ENCODE assay signal across 8 cellular contexts in the genomic region with DNA sequence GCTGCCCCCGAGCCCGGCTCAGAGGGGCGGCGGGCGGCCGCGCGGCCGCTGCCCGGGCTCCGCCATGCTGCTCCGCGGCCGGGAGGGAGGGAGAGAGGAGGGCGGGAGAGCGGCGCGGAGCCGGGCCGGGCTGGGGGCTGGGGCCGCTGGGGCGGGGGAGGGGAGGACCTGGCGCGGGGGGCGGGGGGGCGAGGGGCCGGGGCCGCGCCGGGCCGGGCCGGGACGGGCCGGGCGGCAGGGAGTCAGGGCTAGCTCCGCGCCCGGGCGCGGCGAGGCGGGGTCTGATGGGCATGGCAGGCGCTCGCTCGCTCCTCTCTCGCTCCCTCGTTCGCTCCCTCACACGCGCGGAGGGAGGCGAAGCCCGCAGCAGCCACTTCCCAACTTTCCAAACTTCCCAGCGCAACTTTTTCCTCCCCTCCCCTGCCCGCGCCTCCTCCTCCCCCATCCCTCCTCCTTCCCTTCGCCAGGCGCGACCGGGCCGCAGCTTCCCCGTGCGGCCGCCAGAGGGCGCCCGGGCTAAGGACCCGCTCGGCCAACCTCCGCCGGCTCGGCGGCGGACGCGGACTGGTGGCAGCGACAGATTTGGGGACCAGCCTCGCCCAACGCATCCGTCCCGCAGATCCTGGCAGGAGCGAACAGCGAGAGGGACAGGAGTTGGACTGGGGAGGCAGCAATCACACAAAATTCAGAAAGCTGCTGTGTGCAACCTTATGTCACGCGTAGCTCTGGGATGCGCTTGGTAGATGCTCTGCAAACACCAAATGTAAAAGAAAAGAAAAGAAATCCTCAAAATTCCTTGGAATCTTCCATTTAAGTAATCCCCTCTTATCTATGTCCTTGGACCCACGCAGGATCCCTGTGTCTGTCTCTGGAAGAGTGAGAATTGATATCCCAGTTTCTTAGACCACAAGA. TPM values are rescaled to one million over a fixed set of nuclear protein-coding genes. Genes with fewer than 3 reads are reported as not detected.
DNase-seq lines count a peak whose midpoint lies in the region; ATAC-seq, FAIRE-seq and TF ChIP-seq lines count a peak whose summit lies in the region.

A gene (minus strand): TSS at position 97 of the 912 bp plus-strand sequence.

- in situ Hi-C loops in SK-MEL-5 (cut with HindIII; ENCODE audit: low pct_unique_long_range_greater_than_20kb, low sequenced_read_pairs) = loop anchor here (10.0 kb wide), 1 partner anchor 67 kb away; no protein-coding TSS in a partner anchor

- no peak for FAIRE-seq in pancreas (lab: Jason Lieb, UNC)

- TF ChIP-seq CTCF in cardiac muscle cell (IDR thresholded peaks at IDR 0.05; ENCODE audit: low read depth, low read length) = peak; percentile 94
- TF ChIP-seq CTCF in pancreas (IDR thresholded peaks at IDR 0.05) = peak; percentile 91 to 97 (median 94)
- peak; percentile 61 to 99 (median 92) for TF ChIP-seq CTCF in thyroid gland (IDR thresholded peaks at IDR 0.05)

- H3K4me3 ChIP-seq in CD4-positive, CD25-positive, alpha-beta regulatory T cell (ENCODE audit: low read depth, low read length) = no peak within 1 kb of the TSS
- H3K4me3 ChIP-seq in cardiac muscle cell (peak within 1 kb of the TSS; percentile 88), pancreas (peak within 1 kb of the TSS; percentile 28 to 57 (median 52)), thyroid gland (replicated peaks in 1 of 3) (peak within 1 kb of the TSS in 1 of 3 donors; percentile 50)

- intact Hi-C loops in pancreas (cut with DNase I) = no loop called here
- intact Hi-C loops in thyroid gland (cut with DNase I) = no loop called here

- peaks cover 0 to 2% (median 0%) of the 10 kb centered on the region in 7 donors for H3K9me3 Mint-ChIP-seq in CD4-positive, CD25-positive, alpha-beta regulatory T cell
- H3K9me3 Mint-ChIP-seq in activated naive CD4-positive, alpha-beta T cell treated with anti-CD3 and anti-CD28 coated beads, Interleukin-2, amount 50 U/mL, for 72 hours = no peaks in the 10 kb centered on the region

- H3K36me3 Mint-ChIP-seq in CD4-positive, CD25-positive, alpha-beta regulatory T cell = no peaks in the 10 kb centered on the region
- H3K36me3 Mint-ChIP-seq in activated naive CD4-positive, alpha-beta T cell treated with anti-CD3 and anti-CD28 coated beads, Interleukin-2, amount 50 U/mL, for 72 hours = peaks cover 0 to 11% of the 10 kb centered on the region in 2 donors

- H3K27me3 Mint-ChIP-seq in CD4-positive, CD25-positive, alpha-beta regulatory T cell = peaks cover 60% of the 10 kb centered on the region

- no peak for TF ChIP-seq POLR2A in thyroid gland (IDR thresholded peaks at IDR 0.05)

- DNase-seq in CD4-positive, CD25-positive, alpha-beta regulatory T cell = peak; percentile 23 to 51 (median 50)
- DNase-seq in HPDE6-E6E7 (ENCODE audit: extremely low spot score) = peak; percentile 66
- peak; percentile 71 for DNase-seq in SK-MEL-5 (ENCODE audit: low read depth, low spot score)
- peak; percentile 62 to 84 for DNase-seq in activated naive CD4-positive, alpha-beta T cell treated with anti-CD3 and anti-CD28 coated beads, Interleukin-2, amount 50 U/mL, for 72 hours (ENCODE audit: low spot score in 2 of 2)
- DNase-seq in cardiac muscle cell (ENCODE audit: low read depth in 1 of 2, low spot score in 1 of 2) = peak; percentile 84 to 85
- peak; percentile 59 to 96 (median 86) for DNase-seq in pancreas
- DNase-seq in thyroid gland = peak; percentile 69 to 72

- no peaks in the 10 kb centered on the region for H3K36me3 ChIP-seq in CD4-positive, CD25-positive, alpha-beta regulatory T cell (ENCODE audit: control insufficient read depth, insufficient read depth, low read length)
- H3K36me3 ChIP-seq in cardiac muscle cell (no peaks in the 10 kb centered on the region), pancreas (no peaks in the 10 kb centered on the region), thyroid gland (no peaks in the 10 kb centered on the region)

- H3K4me3 Mint-ChIP-seq in CD4-positive, CD25-positive, alpha-beta regulatory T cell = peak within 1 kb of the TSS; percentile 29 to 83 (median 62)

- H3K27ac Mint-ChIP-seq in CD4-positive, CD25-positive, alpha-beta regulatory T cell = no peak within 1 kb of the TSS
- no peak within 1 kb of the TSS for H3K27ac Mint-ChIP-seq in activated naive CD4-positive, alpha-beta T cell treated with anti-CD3 and anti-CD28 coated beads, Interleukin-2, amount 50 U/mL, for 72 hours

- H3K27me3 ChIP-seq in CD4-positive, CD25-positive, alpha-beta regulatory T cell (ENCODE audit: control insufficient read depth, insufficient read depth, low read length) = peaks cover 17% of the 10 kb centered on the region
- H3K27me3 ChIP-seq in cardiac muscle cell (peaks cover 44% of the 10 kb centered on the region), pancreas (no peaks in the 10 kb centered on the region), thyroid gland (no peaks in the 10 kb centered on the region)

- WGBS in pancreas, 2 donors = 3 to 5% methylated on average over 36 to 79 of the region's 86 CpGs
- WGBS in thyroid gland, 2 donors = 5 to 7% methylated on average over 39 to 42 of the region's 86 CpGs

- peaks cover 0 to 14% (median 3%) of the 10 kb centered on the region in 4 donors for H3K4me1 Mint-ChIP-seq in CD4-positive, CD25-positive, alpha-beta regulatory T cell

- H3K4me1 ChIP-seq in CD4-positive, CD25-positive, alpha-beta regulatory T cell (ENCODE audit: control insufficient read depth, insufficient read depth, low read length, poor library complexity, severe bottlenecking) = peaks cover 3% of the 10 kb centered on the region
- peaks cover 19% of the 10 kb centered on the region for H3K4me1 ChIP-seq in cardiac muscle cell (ENCODE audit: low read depth)
- H3K4me1 ChIP-seq in pancreas = peaks cover 0 to 3% (median 0%) of the 10 kb centered on the region in 3 donors
- peaks cover 0 to 18% of the 10 kb centered on the region in 2 donors for H3K4me1 ChIP-seq in thyroid gland

- ATAC-seq in CD4-positive, CD25-positive, alpha-beta regulatory T cell (ENCODE audit: low read depth in 2 of 2) = peak; percentile 59
- ATAC-seq in GM19452 (IDR thresholded peaks at IDR 0.05; ENCODE audit: unreplicated experiment) (peak; percentile 87), pancreas (peak; percentile 87 to 95 (median 92))
- ATAC-seq in activated naive CD4-positive, alpha-beta T cell treated with anti-CD3 and anti-CD28 coated beads, Interleukin-2, amount 50 U/mL, for 72 hours = peak; percentile 79 to 87

- no peaks in the 10 kb centered on the region for H3K9me3 ChIP-seq in CD4-positive, CD25-positive, alpha-beta regulatory T cell (ENCODE audit: control insufficient read depth in 2 of 2, low read length in 2 of 2)
- H3K9me3 ChIP-seq in cardiac muscle cell (ENCODE audit: low read depth) = no peaks in the 10 kb centered on the region
- no peaks in the 10 kb centered on the region for H3K9me3 ChIP-seq in pancreas
- H3K9me3 ChIP-seq in thyroid gland = no peaks in the 10 kb centered on the region

- no peak within 1 kb of the TSS for H3K27ac ChIP-seq in CD4-positive, CD25-positive, alpha-beta regulatory T cell (ENCODE audit: insufficient read depth, low read length, poor library complexity, severe bottlenecking)
- H3K27ac ChIP-seq in cardiac muscle cell (no peak within 1 kb of the TSS), pancreas (peak within 1 kb of the TSS; percentile 68 to 80 (median 74)), thyroid gland (peak within 1 kb of the TSS in 1 of 3 donors; percentile 15)

RNA-seq across cellular contexts. Expression of the gene that starts here (rescaled TPM):
- not detected for total RNA-seq in CD4-positive, CD25-positive, alpha-beta regulatory T cell
- not detected for polyA plus RNA-seq in CD4-positive, CD25-positive, alpha-beta regulatory T cell
- total RNA-seq in SK-MEL-5 (2014; rRNA removed; shearing (Covaris generic)) = 0.13 TPM in 1 of 2 replicates, not detected in the other
- 0.85 and 0.98 TPM in 2 replicates for polyA plus RNA-seq in SK-MEL-5 (2015; cell fraction: cytosol; rRNA removed)
- polyA plus RNA-seq in SK-MEL-5 (2015; cell fraction: nucleus; rRNA removed) = 0.75 and 1.3 TPM in 2 replicates
- not detected for total RNA-seq in activated naive CD4-positive, alpha-beta T cell treated with anti-CD3 and anti-CD28 coated beads, Interleukin-2, amount 50 U/mL, for 72 hours
- total RNA-seq in cardiac muscle cell (0.60 and 1.2 TPM in 2 replicates), pancreas (1 to 10 TPM; 1.6 to 3.8 (median 3.3) TPM), thyroid gland (1 to 10 TPM in 1 of 4 donors, under 1 TPM in 3; 0.34 to 1.1 (median 0.63) TPM)
- polyA plus RNA-seq in cardiac muscle cell (0.10 and 0.82 TPM in 2 replicates), pancreas (1 to 10 TPM; 2.8 to 2.9 TPM)

Comparison
In these comparisons a context has a peak if more than half of its experiments do, and no peak if none do; other contexts are left out.
1. Peak in DNase-seq and ATAC-seq in CD4-positive, CD25-positive, alpha-beta regulatory T cell; RNA of the gene not detected or under 1 TPM.
2. Peak in DNase-seq and ATAC-seq in activated naive CD4-positive, alpha-beta T cell treated with anti-CD3 and anti-CD28 coated beads, Interleukin-2, amount 50 U/mL, for 72 hours; RNA of the gene not detected or under 1 TPM.
3. H3K27ac ChIP-seq: peak in pancreas (4 of 4); none in CD4-positive, CD25-positive, alpha-beta regulatory T cell (single experiment) and cardiac muscle cell (single experiment).
4. Peak in every context shown above with its lines, with median percentiles within 50 percentile points of each other: ATAC-seq, DNase-seq and CTCF ChIP-seq.